In the genomic region with DNA sequence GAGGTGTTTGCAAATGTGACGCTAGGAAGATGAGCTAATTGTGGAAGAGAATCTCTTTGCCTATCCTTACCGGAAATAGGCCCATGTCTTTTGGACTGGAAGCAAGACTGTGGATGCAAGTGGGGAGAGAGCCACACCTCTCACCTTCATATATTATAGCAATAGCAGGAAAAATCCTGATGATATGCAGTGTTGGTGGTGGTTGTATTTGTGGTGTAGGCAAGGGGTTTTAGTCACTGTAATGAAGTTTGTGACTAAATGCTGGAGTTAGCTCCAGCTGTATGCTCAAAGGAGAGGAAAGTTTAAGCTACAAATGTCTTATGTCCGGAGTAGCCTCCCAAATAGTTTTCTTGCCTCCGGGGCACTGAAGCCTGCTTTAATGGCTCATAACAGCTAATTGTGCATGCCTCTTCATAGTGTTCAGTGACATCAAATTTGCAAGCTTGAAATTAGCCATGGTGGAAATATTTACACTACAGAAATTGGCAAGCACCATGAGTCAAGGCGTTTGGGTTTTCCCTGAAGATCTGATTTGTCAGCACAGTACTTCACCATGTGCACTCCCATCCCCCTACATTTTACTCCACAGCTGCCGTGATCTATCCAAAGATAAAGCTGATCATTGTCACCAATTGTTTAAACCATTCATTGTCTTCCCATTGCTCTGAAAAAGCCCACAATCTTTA, we compare ENCODE assay signal across 14 cellular contexts.
A peak's percentile ranks its signal among the peaks of the same experiment; 100 is the strongest.
DNase-seq lines count a peak whose midpoint lies in the region; ATAC-seq and TF ChIP-seq lines count a peak whose summit lies in the region.
"Had no signal": no experiment of that assay in that cellular context is flagged by ENCODE, and none has a peak within 500 bp of the region (broad histone marks: within the 10 kb centered on the region; RNA-seq: fewer than 3 reads in every experiment).

No MANE protein-coding gene starts in this region.

- no peaks in the 10 kb centered on the region for H3K9me3 Mint-ChIP-seq in activated T-cell treated with anti-CD3 and anti-CD28 coated beads, Interleukin-2, amount 50 U/mL, for 72 hours
- no peaks in the 10 kb centered on the region for H3K9me3 Mint-ChIP-seq in osteocyte (ENCODE audit: unreplicated experiment)

- no peaks in the 10 kb centered on the region for H3K36me3 Mint-ChIP-seq in activated T-cell treated with anti-CD3 and anti-CD28 coated beads, Interleukin-2, amount 50 U/mL, for 72 hours (ENCODE audit: insufficient read depth in 2 of 2)
- H3K36me3 Mint-ChIP-seq in osteocyte (ENCODE audit: unreplicated experiment): no peaks in the 10 kb centered on the region

- DNase-seq in activated CD4-positive, alpha-beta T cell treated with anti-CD3 and anti-CD28 coated beads, Interleukin-2, amount 50 U/mL, for 48 hours: peak; percentile 19 to 44
- DNase-seq in activated CD4-positive, alpha-beta T cell treated with anti-CD3 and anti-CD28 coated beads for 4 hours: no peak
- DNase-seq in activated T-cell treated with anti-CD3 and anti-CD28 coated beads, Interleukin-2, amount 50 U/mL, for 72 hours: peak; percentile 40 to 47
- DNase-seq in stimulated activated CD4-positive, alpha-beta T cell treated with anti-CD3 and anti-CD28 coated beads, Interleukin-2, amount 100 ng/mL, for 48 hours: peak; percentile 4 to 25
- no peak for DNase-seq in foreskin keratinocyte
- no peak for DNase-seq in osteocyte (ENCODE audit: extremely low spot score, unreplicated experiment)
- DNase-seq: cerebellar nuclear complex, COR-L47, GM23248, left ventricle myocardium superior had no signal

- no peak overlapping the region for H3K27ac ChIP-seq in foreskin keratinocyte
- H3K27ac ChIP-seq: A549, GM23248, hepatocyte had no signal

- H3K4me1 ChIP-seq in foreskin keratinocyte: no peaks in the 10 kb centered on the region
- H3K4me1 ChIP-seq: A549 had no signal

- no peaks in the 10 kb centered on the region for H3K27me3 ChIP-seq in foreskin keratinocyte
- H3K27me3 ChIP-seq: hepatocyte had no signal

- ATAC-seq in HG02870 (IDR thresholded peaks at IDR 0.05; ENCODE audit: unreplicated experiment): peak; percentile 60
- peak; percentile 77 to 81 for ATAC-seq in activated T-cell treated with anti-CD3 and anti-CD28 coated beads, Interleukin-2, amount 50 U/mL, for 72 hours (replicated peaks in 1 of 2)
- ATAC-seq in HG02623 (IDR thresholded peaks at IDR 0.05; ENCODE audit: unreplicated experiment): no peak
- no peak for ATAC-seq in foreskin keratinocyte
- ATAC-seq: A549 had no signal

- TF ChIP-seq CTCF in foreskin keratinocyte (conservative IDR thresholded peaks at IDR 0.05): no peak
- TF ChIP-seq CTCF in osteocyte (IDR thresholded peaks at IDR 0.05): no peak

- peak overlapping the region; percentile 43 for H3K27ac Mint-ChIP-seq in activated T-cell treated with anti-CD3 and anti-CD28 coated beads, Interleukin-2, amount 50 U/mL, for 72 hours
- H3K27ac Mint-ChIP-seq in osteocyte (ENCODE audit: unreplicated experiment): no peak overlapping the region

- H3K4me1 Mint-ChIP-seq in activated T-cell treated with anti-CD3 and anti-CD28 coated beads, Interleukin-2, amount 50 U/mL, for 72 hours (ENCODE audit: low read depth): peaks cover 23% of the 10 kb centered on the region
- H3K4me1 Mint-ChIP-seq in osteocyte (ENCODE audit: unreplicated experiment): no peaks in the 10 kb centered on the region

- peak overlapping the region; percentile 46 to 50 for H3K4me3 Mint-ChIP-seq in activated T-cell treated with anti-CD3 and anti-CD28 coated beads, Interleukin-2, amount 50 U/mL, for 72 hours
- H3K4me3 Mint-ChIP-seq in osteocyte (ENCODE audit: unreplicated experiment): no peak overlapping the region

- peaks cover 21% of the 10 kb centered on the region for H3K27me3 Mint-ChIP-seq in activated T-cell treated with anti-CD3 and anti-CD28 coated beads, Interleukin-2, amount 50 U/mL, for 72 hours (ENCODE audit: low read depth)
- H3K27me3 Mint-ChIP-seq in osteocyte (ENCODE audit: unreplicated experiment): no peaks in the 10 kb centered on the region

Comparison
In these comparisons a context has a peak if more than half of its experiments do, and no peak if none do; other contexts are left out.
1. DNase-seq: peak in activated CD4-positive, alpha-beta T cell treated with anti-CD3 and anti-CD28 coated beads, Interleukin-2, amount 50 U/mL, for 48 hours (2 of 2), activated T-cell treated with anti-CD3 and anti-CD28 coated beads, Interleukin-2, amount 50 U/mL, for 72 hours (2 of 2) and stimulated activated CD4-positive, alpha-beta T cell treated with anti-CD3 and anti-CD28 coated beads, Interleukin-2, amount 100 ng/mL, for 48 hours (2 of 2); none in activated CD4-positive, alpha-beta T cell treated with anti-CD3 and anti-CD28 coated beads for 4 hours (0 of 2), foreskin keratinocyte (0 of 2) and osteocyte (single experiment).
2. ATAC-seq: peak in HG02870 (single experiment) and activated T-cell treated with anti-CD3 and anti-CD28 coated beads, Interleukin-2, amount 50 U/mL, for 72 hours (2 of 2); none in HG02623 (single experiment) and foreskin keratinocyte (single experiment).